In genomic region chr11:76455331-76455730, GRCh38 we compare ENCODE assay signal across 20 cellular contexts. TPM values are rescaled to one million over a fixed set of nuclear protein-coding genes. Genes with fewer than 3 reads are reported as not detected.
DNase-seq lines count a peak whose midpoint lies in the region; ATAC-seq and TF ChIP-seq lines count a peak whose summit lies in the region.
"Had no signal": no experiment of that assay in that cellular context is flagged by ENCODE, and none has a peak within 500 bp of the region (broad histone marks: within the 10 kb centered on the region; RNA-seq: fewer than 3 reads in every experiment).

No MANE protein-coding gene starts in this region.

- H4K20me1 ChIP-seq in smooth muscle cell (ENCODE audit: low read depth): peaks cover 27% of the 10 kb centered on the region

- H3K36me3 ChIP-seq in HUES6 (ENCODE audit: control insufficient read depth, insufficient read depth, low read length) (peaks cover 20% of the 10 kb centered on the region), smooth muscle cell (ENCODE audit: low read depth) (no peaks in the 10 kb centered on the region)

- peaks cover 62% of the 10 kb centered on the region for H3K4me1 ChIP-seq in HUES6 (ENCODE audit: control insufficient read depth, insufficient read depth, low read length)
- H3K4me1 ChIP-seq in smooth muscle cell (ENCODE audit: low read depth): peaks cover 56% of the 10 kb centered on the region
- H3K4me1 ChIP-seq: testis had no signal

- H3K27ac ChIP-seq in HUES6 (ENCODE audit: low read depth, low read length) (peak overlapping the region; percentile 95), smooth muscle cell (ENCODE audit: low read depth) (peak overlapping the region; percentile 37)
- H3K27ac ChIP-seq: body of pancreas, pancreas, testis had no signal

- no peak for TF ChIP-seq CTCF in choroid plexus epithelial cell (conservative IDR thresholded peaks at IDR 0.05; ENCODE audit: low read depth, low read length)
- TF ChIP-seq CTCF in smooth muscle cell (IDR thresholded peaks at IDR 0.05; ENCODE audit: borderline replicate concordance, insufficient read depth, poor library complexity, severe bottlenecking): no peak

- peaks cover 6% of the 10 kb centered on the region for H3F3A ChIP-seq in smooth muscle cell (ENCODE audit: low read depth)

- peak overlapping the region; percentile 51 for H3K4me2 ChIP-seq in smooth muscle cell

- ATAC-seq in GM19455 (IDR thresholded peaks at IDR 0.05; ENCODE audit: unreplicated experiment): no peak
- no peak for ATAC-seq in HG02970 (IDR thresholded peaks at IDR 0.05; ENCODE audit: low FRiP score, unreplicated experiment)
- ATAC-seq: body of pancreas, Panc1, pancreas had no signal

- H3K4me3 ChIP-seq in HUES6 (ENCODE audit: low read depth, low read length) (peak overlapping the region; percentile 35), choroid plexus epithelial cell (ENCODE audit: low read depth, low read length) (no peak overlapping the region), smooth muscle cell (no peak overlapping the region)
- H3K4me3 ChIP-seq: body of pancreas, pancreas, testis had no signal

- DNase-seq in choroid plexus epithelial cell (ENCODE audit: low read depth) (peak; percentile 59), iris pigment epithelial cell (ENCODE audit: low read depth) (peak; percentile 39), smooth muscle cell (lab: John Stamatoyannopoulos, UW; ENCODE audit: unreplicated experiment) (no peak), KBM-7 (no peak), NCI-H2081 treated with DMSO at 0.1 percent for 48 hours (lab: John Stamatoyannopoulos, UW) (no peak)
- DNase-seq: activated naive CD4-positive, alpha-beta T cell treated with anti-CD3 and anti-CD28 coated beads, Interleukin-2, amount 50 U/mL, for 16 hours; activated T-cell treated with anti-CD3 and anti-CD28 coated beads for 4 hours; body of pancreas; Calu3; GF-D8; GOT3; NCI-H1436; NCI-H2171 treated with DMSO at 0.1 percent for 48 hours; pancreas; stimulated activated CD4-positive, alpha-beta T cell treated with anti-CD3 and anti-CD28 coated beads, Interleukin-4, amount 100 ng/mL, for 1 hour; testis had no signal

- in situ Hi-C loops in KBM-7 (cut with MboI; ENCODE audit: low pct_unique_long_range_greater_than_20kb, low sequenced_read_pairs): no loop called here

- H2AFZ ChIP-seq in smooth muscle cell (ENCODE audit: low read depth): no peak overlapping the region

- H3K9ac ChIP-seq in HUES6 (ENCODE audit: low read length) (peak overlapping the region; percentile 59), smooth muscle cell (ENCODE audit: low read depth) (no peak overlapping the region)

- H3K27me3 ChIP-seq in HUES6 (ENCODE audit: control insufficient read depth, insufficient read depth, low read length) (no peaks in the 10 kb centered on the region), smooth muscle cell (ENCODE audit: low read depth) (no peaks in the 10 kb centered on the region)
- H3K27me3 ChIP-seq: body of pancreas, pancreas, testis had no signal

- WGBS in smooth muscle cell (ENCODE audit: low lambda C conversion rate): 2% methylated on average over 2 of the region's 2 CpGs

- H3K79me2 ChIP-seq in smooth muscle cell (ENCODE audit: low read depth): peaks cover 4% of the 10 kb centered on the region

- H3K9me3 ChIP-seq in HUES6 (ENCODE audit: control insufficient read depth, insufficient read depth, low read depth, low read length) (no peaks in the 10 kb centered on the region), smooth muscle cell (replicated peaks; ENCODE audit: low read depth) (no peaks in the 10 kb centered on the region)
- H3K9me3 ChIP-seq: body of pancreas, pancreas, testis had no signal

RNA-seq across cellular contexts. Expression of gene EMSY, which starts 10.5 kb away (rescaled TPM):
- 26.0 and 73.3 TPM in 2 replicates for total RNA-seq in smooth muscle cell
- 11.5 and 14.5 TPM in 2 replicates for polyA plus RNA-seq in smooth muscle cell

Comparison
In these comparisons a context has a peak if more than half of its experiments do, and no peak if none do; other contexts are left out.
1. DNase-seq: peak in choroid plexus epithelial cell (single experiment) and iris pigment epithelial cell (single experiment); none in smooth muscle cell (single experiment), KBM-7 (single experiment) and NCI-H2081 treated with DMSO at 0.1 percent for 48 hours (single experiment).